Comparison of ENCODE assay signal across 10 cellular contexts in genomic region chr3:71441217-71441924, GRCh38.
A peak's percentile ranks its signal among the peaks of the same experiment; 100 is the strongest.
DNase-seq lines count a peak whose midpoint lies in the region; ATAC-seq and TF ChIP-seq lines count a peak whose summit lies in the region.
"Had no signal": no experiment of that assay in that cellular context is flagged by ENCODE, and none has a peak within 500 bp of the region (broad histone marks: within the 10 kb centered on the region; RNA-seq: fewer than 3 reads in every experiment).

No MANE protein-coding gene starts in this region.

- no peak overlapping the region for H3K4me3 Mint-ChIP-seq in T-helper 1 cell treated with Interleukin-12 subunit alpha and Interleukin-12 subunit beta and Interleukin-4 antibody, amounts not matched to agents 30 μg/mL and 1 μg/mL, for 36 hours
- no peak overlapping the region for H3K4me3 Mint-ChIP-seq in stimulated activated effector memory CD8-positive, alpha-beta T cell treated with anti-CD3 and anti-CD28 coated beads, Interleukin-12 subunit alpha, Interleukin-12 subunit beta, amount 100 ng/mL, for 72 hours

- no peak for TF ChIP-seq CTCF in OCI-LY7 (conservative IDR thresholded peaks at IDR 0.05; ENCODE audit: low read length)

- H3K9me3 ChIP-seq in OCI-LY7 (ENCODE audit: low read length), result no peaks in the 10 kb centered on the region
- no peaks in the 10 kb centered on the region for H3K9me3 ChIP-seq in effector memory CD4-positive, alpha-beta T cell (ENCODE audit: control insufficient read depth, low read length)

- POLR2A ChIA-PET in OCI-LY7 (lab: Charles Lee), result interaction anchor here (0.7 to 5.5 kb wide), 20 partner anchors 9 to 939 kb away, joined by 3 to 77 read pairs (median 5); no protein-coding TSS in a partner anchor

- H3K4me2 ChIP-seq in OCI-LY7 (ENCODE audit: low read length), result peak overlapping the region; percentile 88

- peaks cover 56% of the 10 kb centered on the region for H3K4me1 Mint-ChIP-seq in T-helper 1 cell treated with Interleukin-12 subunit alpha and Interleukin-12 subunit beta and Interleukin-4 antibody, amounts not matched to agents 30 μg/mL and 1 μg/mL, for 36 hours (ENCODE audit: low read depth)
- H3K4me1 Mint-ChIP-seq in stimulated activated effector memory CD8-positive, alpha-beta T cell treated with anti-CD3 and anti-CD28 coated beads, Interleukin-12 subunit alpha, Interleukin-12 subunit beta, amount 100 ng/mL, for 72 hours, result peaks cover 85% of the 10 kb centered on the region

- no peaks in the 10 kb centered on the region for H3K27me3 ChIP-seq in effector memory CD4-positive, alpha-beta T cell (replicated peaks; ENCODE audit: control insufficient read depth, insufficient read depth, low read length, poor library complexity, severe bottlenecking)

- intact Hi-C loops in OCI-LY7 (cut with micrococcal nuclease; ENCODE audit: unreplicated experiment), result loop anchor here (5.0 kb wide), 1 partner anchor 309 kb away; no protein-coding TSS in a partner anchor

- CTCF ChIA-PET in OCI-LY7 (lab: Charles Lee; ENCODE audit: unreplicated experiment), result interaction anchor here (0.6 to 1.6 kb wide), 6 partner anchors 9 to 142 kb away, joined by 3 to 6 read pairs (median 4); partner anchors contain the start of gene FOXP1

- H3K9me2 ChIP-seq in OCI-LY7 (ENCODE audit: insufficient read depth, low read length), result no peaks in the 10 kb centered on the region

- no peak overlapping the region for H2AFZ ChIP-seq in OCI-LY7 (ENCODE audit: low read length)

- BruUV-seq in OCI-LY7 (replicated peaks; lab: Mats Ljungman, UMichigan), result no TSS peak

- no peaks in the 10 kb centered on the region for H3K9me3 Mint-ChIP-seq in T-helper 1 cell treated with Interleukin-12 subunit alpha and Interleukin-12 subunit beta and Interleukin-4 antibody, amounts not matched to agents 30 μg/mL and 1 μg/mL, for 36 hours
- no peaks in the 10 kb centered on the region for H3K9me3 Mint-ChIP-seq in stimulated activated effector memory CD8-positive, alpha-beta T cell treated with anti-CD3 and anti-CD28 coated beads, Interleukin-12 subunit alpha, Interleukin-12 subunit beta, amount 100 ng/mL, for 72 hours

- peaks cover 49% of the 10 kb centered on the region; the same call in 1 of the 2 replicates for H3K79me2 ChIP-seq in OCI-LY7 (ENCODE audit: insufficient read depth, low read depth, low read length)

- H3K36me3 ChIP-seq in OCI-LY7 (ENCODE audit: insufficient read depth, low read length), result peaks cover 18% of the 10 kb centered on the region
- H3K36me3 ChIP-seq in effector memory CD4-positive, alpha-beta T cell (ENCODE audit: control insufficient read depth, insufficient read depth, low read length), result no peaks in the 10 kb centered on the region

- no peak for TF ChIP-seq POLR2A in GM18505 (IDR thresholded peaks at IDR 0.05; ENCODE audit: borderline replicate concordance, extremely low read depth, insufficient read depth, insufficient read length)

- peaks cover 15% of the 10 kb centered on the region for H3K27me3 Mint-ChIP-seq in T-helper 1 cell treated with Interleukin-12 subunit alpha and Interleukin-12 subunit beta and Interleukin-4 antibody, amounts not matched to agents 30 μg/mL and 1 μg/mL, for 36 hours (ENCODE audit: low read depth)

- H4K20me1 ChIP-seq in OCI-LY7 (ENCODE audit: insufficient read depth, low read length), result no peaks in the 10 kb centered on the region

- peaks cover 74% of the 10 kb centered on the region for H3K4me1 ChIP-seq in OCI-LY7 (ENCODE audit: insufficient read depth, low read length, poor library complexity, severe bottlenecking)
- H3K4me1 ChIP-seq in effector memory CD4-positive, alpha-beta T cell (ENCODE audit: control insufficient read depth, insufficient read depth, low read length, poor library complexity, severe bottlenecking), result peaks cover 83% of the 10 kb centered on the region

- H3K36me3 Mint-ChIP-seq in T-helper 1 cell treated with Interleukin-12 subunit alpha and Interleukin-12 subunit beta and Interleukin-4 antibody, amounts not matched to agents 30 μg/mL and 1 μg/mL, for 36 hours (ENCODE audit: low read depth), result peaks cover 8% of the 10 kb centered on the region
- peaks cover 4% of the 10 kb centered on the region for H3K36me3 Mint-ChIP-seq in stimulated activated effector memory CD8-positive, alpha-beta T cell treated with anti-CD3 and anti-CD28 coated beads, Interleukin-12 subunit alpha, Interleukin-12 subunit beta, amount 100 ng/mL, for 72 hours

- peak overlapping the region; percentile 31 for H3K27ac Mint-ChIP-seq in T-helper 1 cell treated with Interleukin-12 subunit alpha and Interleukin-12 subunit beta and Interleukin-4 antibody, amounts not matched to agents 30 μg/mL and 1 μg/mL, for 36 hours
- H3K27ac Mint-ChIP-seq in stimulated activated effector memory CD8-positive, alpha-beta T cell treated with anti-CD3 and anti-CD28 coated beads, Interleukin-12 subunit alpha, Interleukin-12 subunit beta, amount 100 ng/mL, for 72 hours, result no peak overlapping the region

- peak overlapping the region; percentile 61 for H3K4me3 ChIP-seq in OCI-LY7 (ENCODE audit: low read depth, low read length, poor library complexity, severe bottlenecking)
- no peak overlapping the region for H3K4me3 ChIP-seq in effector memory CD4-positive, alpha-beta T cell (ENCODE audit: insufficient read depth, low read depth, low read length, poor library complexity, severe bottlenecking)

- H3K27ac ChIP-seq in OCI-LY7 (ENCODE audit: low read depth, low read length, poor library complexity, severe bottlenecking), result peak overlapping the region; percentile 99
- H3K27ac ChIP-seq in effector memory CD4-positive, alpha-beta T cell (ENCODE audit: insufficient read depth, low read length, poor library complexity, severe bottlenecking), result peak overlapping the region; percentile 50

- DNase-seq in T-helper 1 cell (no peak), OCI-LY7 (ENCODE audit: low spot score) (no peak), renal cortical epithelial cell (ENCODE audit: low read depth) (peak; percentile 70), COR-L47 (lab: John Stamatoyannopoulos, UW) (no peak)
- DNase-seq in effector memory CD4-positive, alpha-beta T cell, result no peak
- DNase-seq in stimulated activated effector memory CD8-positive, alpha-beta T cell treated with anti-CD3 and anti-CD28 coated beads, Interleukin-12 subunit alpha, Interleukin-12 subunit beta, amount 100 ng/mL, for 72 hours (ENCODE audit: low spot score in 2 of 2), result no peak
- DNase-seq: 8988T, GDM1 had no signal

- no peak for ATAC-seq in stimulated activated effector memory CD8-positive, alpha-beta T cell treated with anti-CD3 and anti-CD28 coated beads, Interleukin-12 subunit alpha, Interleukin-12 subunit beta, amount 100 ng/mL, for 72 hours
- ATAC-seq in GM18505 (IDR thresholded peaks at IDR 0.05; ENCODE audit: unreplicated experiment), result no peak
